Comparison of ENCODE assay signal across 1 cellular context in genomic region chr6:163419413-163420314, GRCh38.
TF ChIP-seq lines count a peak whose summit lies in the region.

No MANE protein-coding gene starts in this region.

TF ChIP-seq in HEK293, 187 proteins besides CTCF, POLR2A, EP300 and RAD21 (continued from another document):
- peak; percentile 75; the same call in 1 of the 2 replicates for TF ChIP-seq REST (tag by site-specific recombination; IDR thresholded peaks at IDR 0.05)
- TF ChIP-seq ZNF138 (tag by site-specific recombination; IDR thresholded peaks at IDR 0.05; ENCODE audit: borderline replicate concordance) = no peak
- no peak for TF ChIP-seq ZBTB48 (tag by site-specific recombination; IDR thresholded peaks at IDR 0.05)
- TF ChIP-seq FEZF1 (tag by site-specific recombination; IDR thresholded peaks at IDR 0.05) = peak; percentile 23; the same call in 1 of the 2 replicates
- no peak for TF ChIP-seq ZNF560 (tag by site-specific recombination; IDR thresholded peaks at IDR 0.05; ENCODE audit: borderline replicate concordance)
- no peak for TF ChIP-seq ZNF10 (tag by site-specific recombination; IDR thresholded peaks at IDR 0.05)
- TF ChIP-seq ZSCAN5A (tag by site-specific recombination; IDR thresholded peaks at IDR 0.05) = no peak
- TF ChIP-seq ZNF133 (tag by site-specific recombination; IDR thresholded peaks at IDR 0.05) = no peak
- 0 out of 2 replicates have a peak, but pooled peaks have one; percentile 18 for TF ChIP-seq GLI2 (tag by site-specific recombination; IDR thresholded peaks at IDR 0.05; ENCODE audit: borderline replicate concordance, low read depth)
- TF ChIP-seq PRDM1 (tag by site-specific recombination; IDR thresholded peaks at IDR 0.05) = peak; percentile 47; the same call in 1 of the 2 replicates
- TF ChIP-seq GLIS2 (tag by site-specific recombination; IDR thresholded peaks at IDR 0.05) = no peak
- no peak for TF ChIP-seq ZBTB10 (tag by site-specific recombination; IDR thresholded peaks at IDR 0.05)
- TF ChIP-seq ZNF768 (tag by site-specific recombination; IDR thresholded peaks at IDR 0.05) = no peak
- no peak for TF ChIP-seq ZNF335 (tag by site-specific recombination; conservative IDR thresholded peaks at IDR 0.05)
- TF ChIP-seq ZNF24 (tag by site-specific recombination; IDR thresholded peaks at IDR 0.05) = no peak
- peak; percentile 96 for TF ChIP-seq ZNF362 (tag by site-specific recombination; IDR thresholded peaks at IDR 0.05)
- TF ChIP-seq ZFHX2 (tag by site-specific recombination; conservative IDR thresholded peaks at IDR 0.05) = no peak
- TF ChIP-seq ZSCAN30 (tag by site-specific recombination; IDR thresholded peaks at IDR 0.05) = no peak
- TF ChIP-seq ZNF521 (tag by site-specific recombination; IDR thresholded peaks at IDR 0.05) = no peak
- no peak for TF ChIP-seq ZNF140 (tag by site-specific recombination; IDR thresholded peaks at IDR 0.05)
- TF ChIP-seq ZNF18 (tag by site-specific recombination; IDR thresholded peaks at IDR 0.05) = no peak
- TF ChIP-seq ZBTB26 (tag by site-specific recombination; optimal IDR thresholded peaks at IDR 0.05) = no peak
- TF ChIP-seq ZNF704 (tag by site-specific recombination; IDR thresholded peaks at IDR 0.05) = no peak
- no peak for TF ChIP-seq EGR2 (tag by site-specific recombination; IDR thresholded peaks at IDR 0.05; ENCODE audit: low read depth)
- no peak for TF ChIP-seq ZNF514 (tag by site-specific recombination; IDR thresholded peaks at IDR 0.05)
